ENCODE assay signal across 15 cellular contexts in the genomic region with DNA sequence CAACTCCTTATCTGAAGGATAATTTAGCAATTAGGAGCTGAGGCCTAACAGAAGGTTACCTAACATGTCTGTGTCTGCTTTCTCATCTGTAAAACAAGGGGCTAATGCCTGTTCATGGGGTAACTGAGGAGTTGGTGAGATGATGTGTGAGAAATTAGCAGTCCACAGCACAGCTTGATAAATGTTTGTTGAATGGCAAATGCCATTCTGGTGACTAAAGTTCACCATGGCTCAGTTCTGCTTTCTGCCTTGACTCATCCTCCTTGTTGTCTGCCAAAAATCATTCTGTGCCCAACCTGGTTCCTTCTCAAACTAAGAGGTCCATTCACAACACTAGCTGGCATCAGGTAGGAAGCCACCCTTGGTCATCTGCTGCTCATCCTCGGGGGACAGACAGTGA.
DNase-seq lines count a peak whose midpoint lies in the region; ATAC-seq, FAIRE-seq and TF ChIP-seq lines count a peak whose summit lies in the region.
"Had no signal": no experiment of that assay in that cellular context is flagged by ENCODE, and none has a peak within 500 bp of the region (broad histone marks: within the 10 kb centered on the region; RNA-seq: fewer than 3 reads in every experiment).

No MANE protein-coding gene starts in this region.

- ATAC-seq in HG03457 (IDR thresholded peaks at IDR 0.05; ENCODE audit: unreplicated experiment) (no peak), GM19324 (IDR thresholded peaks at IDR 0.05; ENCODE audit: low FRiP score, unreplicated experiment) (no peak)
- ATAC-seq: naive thymus-derived CD4-positive, alpha-beta T cell had no signal

- peaks cover 18% of the 10 kb centered on the region for H3K9me3 Mint-ChIP-seq in astrocyte (ENCODE audit: unreplicated experiment)
- peaks cover 2 to 19% (median 12%) of the 10 kb centered on the region in 8 donors for H3K9me3 Mint-ChIP-seq in CD4-positive, alpha-beta memory T cell

- peak overlapping the region; percentile 3 for H3K27ac ChIP-seq in astrocyte (ENCODE audit: low read depth, low read length)
- H3K27ac ChIP-seq in CD4-positive, alpha-beta memory T cell (ENCODE audit: low read depth, low read length) = no peak overlapping the region

- H3K27me3 ChIP-seq in astrocyte (ENCODE audit: insufficient read depth, low read length) = no peaks in the 10 kb centered on the region
- no peaks in the 10 kb centered on the region for H3K27me3 ChIP-seq in CD4-positive, alpha-beta memory T cell (ENCODE audit: insufficient read depth, low read length)

- peak overlapping the region; percentile 26 for H3K4me2 ChIP-seq in astrocyte (ENCODE audit: low read length)

- POLR2A ChIA-PET in CD4-positive, alpha-beta memory T cell (lab: Charles Lee; ENCODE audit: partially characterized antibody) = no interaction called here

- no peak for TF ChIP-seq CTCF in astrocyte (IDR thresholded peaks at IDR 0.05; ENCODE audit: insufficient read depth, low read depth, low read length)

- CTCF ChIA-PET in CD4-positive, alpha-beta memory T cell (lab: Charles Lee; ENCODE audit: partially characterized antibody) = no interaction called here

- H3K36me3 ChIP-seq in astrocyte (ENCODE audit: insufficient read depth, low read length) = no peaks in the 10 kb centered on the region
- no peaks in the 10 kb centered on the region for H3K36me3 ChIP-seq in CD4-positive, alpha-beta memory T cell (ENCODE audit: insufficient read depth, low read length)

- intact Hi-C loops in CD4-positive, alpha-beta memory T cell (cut with micrococcal nuclease) = no loop called here

- H3K27me3 Mint-ChIP-seq in astrocyte (ENCODE audit: low read depth, unreplicated experiment) = peaks cover 5% of the 10 kb centered on the region
- H3K27me3 Mint-ChIP-seq in CD4-positive, alpha-beta memory T cell = no peaks in the 10 kb centered on the region
- H3K27me3 Mint-ChIP-seq: activated naive CD8-positive, alpha-beta T cell treated with anti-CD3 and anti-CD28 coated beads, Interleukin-2, amount 10 ng/mL, durations not matched to agents 7 days and 5 days; naive thymus-derived CD4-positive, alpha-beta T cell had no signal

- no peak overlapping the region for H2AFZ ChIP-seq in astrocyte (ENCODE audit: low read depth, low read length)

- H3K4me1 ChIP-seq in astrocyte (ENCODE audit: insufficient read depth, low read length) = peaks cover 14% of the 10 kb centered on the region
- H3K4me1 ChIP-seq in CD4-positive, alpha-beta memory T cell (ENCODE audit: insufficient read depth, low read length) = no peaks in the 10 kb centered on the region

- peaks cover 14% of the 10 kb centered on the region for H3K4me1 Mint-ChIP-seq in astrocyte (ENCODE audit: low read depth, unreplicated experiment)
- no peaks in the 10 kb centered on the region for H3K4me1 Mint-ChIP-seq in CD4-positive, alpha-beta memory T cell
- H3K4me1 Mint-ChIP-seq: activated naive CD8-positive, alpha-beta T cell treated with anti-CD3 and anti-CD28 coated beads, Interleukin-2, amount 10 ng/mL, durations not matched to agents 7 days and 5 days; naive thymus-derived CD4-positive, alpha-beta T cell had no signal

- FAIRE-seq in HTR-8/SVneo (lab: Jason Lieb, UNC) = peak; percentile 83
- peak; percentile 88 for FAIRE-seq in astrocyte (lab: Jason Lieb, UNC)
- FAIRE-seq: A204.1, small intestine had no signal

- no peak overlapping the region for H3K9ac ChIP-seq in astrocyte (ENCODE audit: low read length)

- no peaks in the 10 kb centered on the region for H4K20me1 ChIP-seq in astrocyte (ENCODE audit: insufficient read depth, low read length)

- no peaks in the 10 kb centered on the region for H3K79me2 ChIP-seq in astrocyte (ENCODE audit: insufficient read depth, low read length)

- DNase-seq in A172 (ENCODE audit: low spot score) = peak; percentile 79
- DNase-seq in HTR-8/SVneo (ENCODE audit: insufficient read length, low spot score) = peak; percentile 10
- DNase-seq in astrocyte (ENCODE audit: low read depth) = peak; percentile 71
- peak; percentile 75 for DNase-seq in iris pigment epithelial cell (ENCODE audit: low read depth)
- DNase-seq in CD4-positive, alpha-beta memory T cell = no peak
- DNase-seq in NCI-H1092 (lab: John Stamatoyannopoulos, UW) = no peak
- DNase-seq: activated naive CD8-positive, alpha-beta T cell treated with anti-CD3 and anti-CD28 coated beads, Interleukin-2, amount 10 ng/mL, durations not matched to agents 7 days and 5 days; effector CD4-positive, alpha-beta T cell; Karpas-422; naive thymus-derived CD4-positive, alpha-beta T cell; NCI-H446 treated with DMSO at 0.1 percent for 48 hours had no signal

- H3K36me3 Mint-ChIP-seq in astrocyte (ENCODE audit: low read depth, unreplicated experiment) = no peaks in the 10 kb centered on the region
- H3K36me3 Mint-ChIP-seq in CD4-positive, alpha-beta memory T cell = no peaks in the 10 kb centered on the region
- H3K36me3 Mint-ChIP-seq: activated naive CD8-positive, alpha-beta T cell treated with anti-CD3 and anti-CD28 coated beads, Interleukin-2, amount 10 ng/mL, durations not matched to agents 7 days and 5 days had no signal

- peaks cover 5% of the 10 kb centered on the region for H3K9me3 ChIP-seq in astrocyte (ENCODE audit: insufficient read depth, low read depth, low read length)
- H3K9me3 ChIP-seq in CD4-positive, alpha-beta memory T cell (ENCODE audit: control insufficient read depth in 1 of 2, low read length in 2 of 2) = no peaks in the 10 kb centered on the region

- peak overlapping the region; percentile 74 for H3K27ac Mint-ChIP-seq in astrocyte (ENCODE audit: unreplicated experiment)
- H3K27ac Mint-ChIP-seq in CD4-positive, alpha-beta memory T cell = no peak overlapping the region
- H3K27ac Mint-ChIP-seq: activated naive CD8-positive, alpha-beta T cell treated with anti-CD3 and anti-CD28 coated beads, Interleukin-2, amount 10 ng/mL, durations not matched to agents 7 days and 5 days; naive thymus-derived CD4-positive, alpha-beta T cell had no signal

- no peak overlapping the region for H3K4me3 Mint-ChIP-seq in astrocyte (ENCODE audit: unreplicated experiment)
- H3K4me3 Mint-ChIP-seq in CD4-positive, alpha-beta memory T cell = no peak overlapping the region
- H3K4me3 Mint-ChIP-seq: activated naive CD8-positive, alpha-beta T cell treated with anti-CD3 and anti-CD28 coated beads, Interleukin-2, amount 10 ng/mL, durations not matched to agents 7 days and 5 days; naive thymus-derived CD4-positive, alpha-beta T cell had no signal

- H3K4me3 ChIP-seq in astrocyte (ENCODE audit: insufficient read depth, low read depth, low read length) = no peak overlapping the region
- H3K4me3 ChIP-seq in CD4-positive, alpha-beta memory T cell (ENCODE audit: low read length in 2 of 2) = no peak overlapping the region

Comparison
In these comparisons a context has a peak if more than half of its experiments do, and no peak if none do; other contexts are left out.
1. DNase-seq: peak in A172 (single experiment), HTR-8/SVneo (single experiment), astrocyte (single experiment) and iris pigment epithelial cell (single experiment); none in CD4-positive, alpha-beta memory T cell (0 of 5) and NCI-H1092 (single experiment).